8 cellular contexts compared by ENCODE assay signal in the genomic region with DNA sequence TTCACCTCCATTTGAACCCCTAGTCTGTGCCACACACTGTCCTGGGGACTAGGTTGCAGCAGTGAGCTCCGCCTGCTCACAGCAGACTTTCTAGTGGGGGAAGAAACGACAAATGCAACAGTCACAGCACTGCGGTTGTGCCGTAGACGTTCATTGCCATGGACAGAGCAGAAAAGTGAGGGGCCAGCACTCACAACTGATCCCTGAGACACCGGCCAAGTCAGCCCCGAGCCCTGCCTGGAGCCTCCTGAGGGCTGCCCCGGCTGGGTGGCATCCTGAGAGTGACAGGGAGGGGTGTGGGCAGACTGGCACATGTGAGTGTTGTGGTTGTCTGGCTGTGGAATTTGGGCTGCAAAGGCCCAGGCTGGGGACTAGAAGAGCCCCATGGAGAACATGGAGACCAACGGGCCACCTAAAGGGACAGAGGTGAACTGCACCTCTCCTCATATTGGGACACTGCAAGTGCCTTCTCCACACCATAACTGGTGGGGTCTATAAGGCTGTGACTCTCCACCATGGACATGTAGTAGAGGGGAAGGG. TPM values are rescaled to one million over a fixed set of nuclear protein-coding genes. Genes with fewer than 3 reads are reported as not detected.
DNase-seq lines count a peak whose midpoint lies in the region; TF ChIP-seq lines count a peak whose summit lies in the region.

No MANE protein-coding gene starts in this region.

- H3K4me3 ChIP-seq in AG04450 (ENCODE audit: low read depth, low read length) (no peak overlapping the region), GM12864 (ENCODE audit: low read depth, low read length) (no peak overlapping the region), OCI-LY7 (ENCODE audit: low read depth, low read length, poor library complexity, severe bottlenecking) (no peak overlapping the region), fibroblast of the aortic adventitia (ENCODE audit: low read depth, low read length) (no peak overlapping the region)

- H3K27me3 ChIP-seq in AG04450 (ENCODE audit: control insufficient read depth, insufficient read depth, low read length), result peaks cover 15% of the 10 kb centered on the region

- no peaks in the 10 kb centered on the region for H3K36me3 ChIP-seq in OCI-LY7 (ENCODE audit: insufficient read depth, low read length)

- no peak overlapping the region for H3K4me2 ChIP-seq in OCI-LY7 (ENCODE audit: low read length)

- BruUV-seq in OCI-LY7 (replicated peaks; lab: Mats Ljungman, UMichigan), result no TSS peak

- TF ChIP-seq CTCF in AG04450 (IDR thresholded peaks at IDR 0.05; ENCODE audit: low read depth, low read length), result 0 out of 2 replicates have a peak, but pooled peaks have one; percentile 19
- TF ChIP-seq CTCF in GM12864 (IDR thresholded peaks at IDR 0.05; ENCODE audit: low read depth, low read length, missing control alignments), result peak; percentile 63
- peak; percentile 54 for TF ChIP-seq CTCF in OCI-LY7 (conservative IDR thresholded peaks at IDR 0.05; ENCODE audit: low read length)
- peak; percentile 45 for TF ChIP-seq CTCF in fibroblast of the aortic adventitia (IDR thresholded peaks at IDR 0.05; ENCODE audit: insufficient read depth, low read length)

- H3K9me2 ChIP-seq in OCI-LY7 (ENCODE audit: insufficient read depth, low read length), result no peaks in the 10 kb centered on the region

- H3K4me1 ChIP-seq in OCI-LY7 (ENCODE audit: insufficient read depth, low read length, poor library complexity, severe bottlenecking), result no peaks in the 10 kb centered on the region

- intact Hi-C loops in OCI-LY7 (cut with micrococcal nuclease; ENCODE audit: unreplicated experiment), result no loop called here

- no peaks in the 10 kb centered on the region for H3K79me2 ChIP-seq in OCI-LY7 (ENCODE audit: insufficient read depth, low read depth, low read length)

- H4K20me1 ChIP-seq in OCI-LY7 (ENCODE audit: insufficient read depth, low read length), result no peaks in the 10 kb centered on the region

- H3K9me3 ChIP-seq in AG04450 (ENCODE audit: control insufficient read depth, insufficient read depth, low read length) (peaks cover 3% of the 10 kb centered on the region; the same call in 1 of the 2 replicates), OCI-LY7 (ENCODE audit: low read length) (no peaks in the 10 kb centered on the region)

- H3K27ac ChIP-seq in AG04450 (ENCODE audit: low read depth, low read length), result no peak overlapping the region
- H3K27ac ChIP-seq in OCI-LY7 (ENCODE audit: low read depth, low read length, poor library complexity, severe bottlenecking), result no peak overlapping the region

- DNase-seq in AG04450 (ENCODE audit: low read depth, low spot score), result no peak
- DNase-seq in GM12864 (ENCODE audit: low read depth), result no peak
- peak; percentile 24 for DNase-seq in OCI-LY7 (ENCODE audit: low spot score)
- no peak for DNase-seq in fibroblast of the aortic adventitia (ENCODE audit: low read depth)
- DNase-seq in kidney glomerular epithelial cell (lab: John Stamatoyannopoulos, UW), result no peak
- DNase-seq in NCI-H526 treated with DMSO at 0.1 percent for 48 hours (lab: John Stamatoyannopoulos, UW), result no peak
- no peak for DNase-seq in NCI-H2107 (lab: John Stamatoyannopoulos, UW)
- DNase-seq in midbrain (lab: John Stamatoyannopoulos, UW), result no peak

- H2AFZ ChIP-seq in OCI-LY7 (ENCODE audit: low read length), result no peak overlapping the region

- POLR2A ChIA-PET in AG04450 (lab: Yijun Ruan, JAX), result no interaction called here
- POLR2A ChIA-PET in OCI-LY7 (lab: Charles Lee), result no interaction called here

- CTCF ChIA-PET in AG04450 (lab: Charles Lee), result interaction anchor here (1.0 to 3.8 kb wide), 4 partner anchors 13 to 710 kb away, joined by 4 to 23 read pairs (median 4); no protein-coding TSS in a partner anchor
- CTCF ChIA-PET in OCI-LY7 (lab: Charles Lee; ENCODE audit: unreplicated experiment), result no interaction called here

RNA-seq across cellular contexts. Expression of a gene that starts 4.6 kb away (rescaled TPM):
- not detected in 2 replicates for polyA plus RNA-seq in AG04450 (2011; rRNA removed)
- not detected in 2 replicates for polyA minus RNA-seq in AG04450 (2011; rRNA and poly(A)+ RNA removed)
- not detected in 2 replicates for total RNA-seq in OCI-LY7 (2014; rRNA removed; shearing (Covaris generic))
- total RNA-seq in OCI-LY7 (2022), result not detected in 2 replicates
- not detected in 2 replicates for total RNA-seq in fibroblast of the aortic adventitia (ENCODE audit: low replicate concordance)

RNA-seq across cellular contexts. Expression of a gene that starts 22.0 kb away (rescaled TPM):
- polyA plus RNA-seq in AG04450 (2011; rRNA removed), result 0.17 TPM in 1 of 2 replicates, not detected in the other
- polyA minus RNA-seq in AG04450 (2011; rRNA and poly(A)+ RNA removed), result not detected in 2 replicates
- total RNA-seq in OCI-LY7 (2014; rRNA removed; shearing (Covaris generic)), result 0.19 and 1.1 TPM in 2 replicates
- total RNA-seq in OCI-LY7 (2022) (not detected in 2 replicates), fibroblast of the aortic adventitia (ENCODE audit: low replicate concordance) (0.33 TPM in 1 of 2 replicates, not detected in the other)

RNA-seq across cellular contexts. Expression of a gene that starts 36.1 kb away (rescaled TPM):
- 6.9 and 12.3 TPM in 2 replicates for polyA plus RNA-seq in AG04450 (2011; rRNA removed)
- 18.4 and 30.5 TPM in 2 replicates for polyA minus RNA-seq in AG04450 (2011; rRNA and poly(A)+ RNA removed)
- total RNA-seq in OCI-LY7 (2014; rRNA removed; shearing (Covaris generic)), result not detected in 2 replicates
- total RNA-seq in OCI-LY7 (2022) (not detected in 2 replicates), fibroblast of the aortic adventitia (ENCODE audit: low replicate concordance) (5.6 and 8.8 TPM in 2 replicates)

RNA-seq across cellular contexts. Expression of a gene that starts 52.7 kb away (rescaled TPM):
- 23.6 and 28.1 TPM in 2 replicates for polyA plus RNA-seq in AG04450 (2011; rRNA removed)
- polyA minus RNA-seq in AG04450 (2011; rRNA and poly(A)+ RNA removed), result 15.9 and 17.7 TPM in 2 replicates
- 20.6 and 29.7 TPM in 2 replicates for total RNA-seq in OCI-LY7 (2014; rRNA removed; shearing (Covaris generic))
- 12.0 and 13.9 TPM in 2 replicates for total RNA-seq in OCI-LY7 (2022)
- total RNA-seq in fibroblast of the aortic adventitia (ENCODE audit: low replicate concordance), result 2.5 and 14.5 TPM in 2 replicates
